In genomic region chr16:57533618-57534336, GRCh38 we compare ENCODE assay signal across 8 cellular contexts. TPM values are rescaled to one million over a fixed set of nuclear protein-coding genes. Genes with fewer than 3 reads are reported as not detected.
DNase-seq lines count a peak whose midpoint lies in the region; ATAC-seq and TF ChIP-seq lines count a peak whose summit lies in the region.

No MANE protein-coding gene starts in this region.

- H3K27ac ChIP-seq in aorta (ENCODE audit: low read depth in 1 of 2, low read length in 2 of 2) = no peak overlapping the region

- intact Hi-C loops in lower leg skin (cut with DNase I; ENCODE audit: low total_unique reads) = no loop called here
- intact Hi-C loops in aorta (cut with DNase I) = no loop called here

- H3K9me3 Mint-ChIP-seq in activated naive CD4-positive, alpha-beta T cell treated with anti-CD3 and anti-CD28 coated beads, Interleukin-2, amount 50 U/mL, for 72 hours = no peaks in the 10 kb centered on the region

- no peaks in the 10 kb centered on the region for H3K36me3 ChIP-seq in aorta (ENCODE audit: control insufficient read depth in 1 of 2, insufficient read depth in 2 of 2, low read length in 1 of 2)

- H3K9me3 ChIP-seq in aorta (ENCODE audit: control insufficient read depth, low read length) = no peaks in the 10 kb centered on the region

- peak; percentile 27 for DNase-seq in stimulated activated CD4-positive, alpha-beta T cell treated with anti-CD3 and anti-CD28 coated beads, Interleukin-4, amount 100 ng/mL, for 24 hours
- no peak for DNase-seq in stimulated activated CD4-positive, alpha-beta T cell treated with anti-CD3 and anti-CD28 coated beads, Interleukin-1b, Interleukin-23, amount 100 ng/mL, for 48 hours
- peak in 1 of 2 donors; percentile 61 for DNase-seq in activated naive CD4-positive, alpha-beta T cell treated with anti-CD3 and anti-CD28 coated beads, Interleukin-2, amount 50 U/mL, for 72 hours (ENCODE audit: low spot score in 2 of 2)
- DNase-seq in lower leg skin (ENCODE audit: low spot score in 2 of 2) (peak; percentile 37 to 88), aorta (peak; percentile 69 to 77), NOMO-1 treated with dmso at 0.1 percent for 144 hours (lab: John Stamatoyannopoulos, UW; ENCODE audit: unreplicated experiment) (no peak)

- no peaks in the 10 kb centered on the region for H3K27me3 ChIP-seq in aorta (ENCODE audit: control insufficient read depth in 1 of 2, insufficient read depth in 2 of 2, low read length in 1 of 2)

- H3K4me1 ChIP-seq in aorta (ENCODE audit: control insufficient read depth in 1 of 2, insufficient read depth in 2 of 2, low read length in 2 of 2) = no peaks in the 10 kb centered on the region

- TF ChIP-seq POLR2A in lower leg skin (IDR thresholded peaks at IDR 0.05) = no peak

- 21 to 29% methylated on average over 12 to 15 of the region's 15 CpGs for WGBS in lower leg skin, 2 donors
- 24 to 31% methylated on average over 15 of the region's 15 CpGs for WGBS in aorta, 2 donors

- H3K36me3 Mint-ChIP-seq in activated naive CD4-positive, alpha-beta T cell treated with anti-CD3 and anti-CD28 coated beads, Interleukin-2, amount 50 U/mL, for 72 hours = peaks cover 0 to 4% of the 10 kb centered on the region in 2 donors

- ATAC-seq in activated naive CD4-positive, alpha-beta T cell treated with anti-CD3 and anti-CD28 coated beads, Interleukin-2, amount 50 U/mL, for 72 hours = no peak
- no peak for ATAC-seq in aorta (ENCODE audit: low FRiP score)
- no peak for ATAC-seq in HG03025 (IDR thresholded peaks at IDR 0.05; ENCODE audit: low FRiP score, unreplicated experiment)
- no peak for ATAC-seq in GM21529 (IDR thresholded peaks at IDR 0.05; ENCODE audit: unreplicated experiment)

- H3K4me3 ChIP-seq in lower leg skin (ENCODE audit: low read depth, poor library complexity, severe bottlenecking) (no peak overlapping the region), aorta (ENCODE audit: low read length in 2 of 2) (no peak overlapping the region)

- no peak for TF ChIP-seq CTCF in lower leg skin (IDR thresholded peaks at IDR 0.05)

- H3K27ac Mint-ChIP-seq in activated naive CD4-positive, alpha-beta T cell treated with anti-CD3 and anti-CD28 coated beads, Interleukin-2, amount 50 U/mL, for 72 hours = peak overlapping the region; percentile 81 to 90

RNA-seq across cellular contexts. Expression of gene CCDC102A, which starts 2.6 kb away (rescaled TPM):
- total RNA-seq in activated naive CD4-positive, alpha-beta T cell treated with anti-CD3 and anti-CD28 coated beads, Interleukin-2, amount 50 U/mL, for 72 hours = 10 to 100 TPM in 1 of 2 donors, 1 to 10 TPM in 1; 5.4 to 13.9 TPM
- total RNA-seq in lower leg skin (10 to 100 TPM; 13.7 to 18.9 (median 16.4) TPM), aorta (10 to 100 TPM; 15.3 to 21.9 TPM)
- polyA plus RNA-seq in aorta = 10 to 100 TPM; 12.9 to 14.1 TPM

RNA-seq across cellular contexts. Expression of gene ADGRG5, which starts 8.7 kb away (rescaled TPM):
- total RNA-seq in activated naive CD4-positive, alpha-beta T cell treated with anti-CD3 and anti-CD28 coated beads, Interleukin-2, amount 50 U/mL, for 72 hours = 1 to 10 TPM; 2.6 to 5.3 TPM
- 1 to 10 TPM in 1 of 4 donors, under 1 TPM in 3; 0.23 to 1.5 (median 0.47) TPM for total RNA-seq in lower leg skin
- under 1 TPM; 0.26 to 0.69 TPM for total RNA-seq in aorta
- polyA plus RNA-seq in aorta = under 1 TPM in 1 of 2 donors, not detected in 1; 0.63 TPM

RNA-seq across cellular contexts. Expression of gene DOK4, which starts 47.5 kb away (rescaled TPM):
- 1 to 10 TPM; 7.1 to 7.7 TPM for total RNA-seq in activated naive CD4-positive, alpha-beta T cell treated with anti-CD3 and anti-CD28 coated beads, Interleukin-2, amount 50 U/mL, for 72 hours
- 10 to 100 TPM; 38.9 to 60.5 (median 44.6) TPM for total RNA-seq in lower leg skin
- 10 to 100 TPM; 35.5 to 44.5 TPM for total RNA-seq in aorta
- 10 to 100 TPM; 26.4 to 54.1 TPM for polyA plus RNA-seq in aorta

Comparison
In these comparisons a context has a peak if more than half of its experiments do, and no peak if none do; other contexts are left out.
1. DNase-seq: peak in stimulated activated CD4-positive, alpha-beta T cell treated with anti-CD3 and anti-CD28 coated beads, Interleukin-4, amount 100 ng/mL, for 24 hours (single experiment), lower leg skin (2 of 2) and aorta (2 of 2); none in stimulated activated CD4-positive, alpha-beta T cell treated with anti-CD3 and anti-CD28 coated beads, Interleukin-1b, Interleukin-23, amount 100 ng/mL, for 48 hours (single experiment) and NOMO-1 treated with dmso at 0.1 percent for 144 hours (single experiment).
2. RNA of gene DOK4, which starts 47.5 kb away (total RNA-seq): 38.9 to 60.5 TPM in lower leg skin and 35.5 to 44.5 TPM in aorta; 7.1 to 7.7 TPM in activated naive CD4-positive, alpha-beta T cell treated with anti-CD3 and anti-CD28 coated beads, Interleukin-2, amount 50 U/mL, for 72 hours; every median in the first group is over 4 times any median in the second.